1 cellular context compared by ENCODE assay signal in the genomic region with DNA sequence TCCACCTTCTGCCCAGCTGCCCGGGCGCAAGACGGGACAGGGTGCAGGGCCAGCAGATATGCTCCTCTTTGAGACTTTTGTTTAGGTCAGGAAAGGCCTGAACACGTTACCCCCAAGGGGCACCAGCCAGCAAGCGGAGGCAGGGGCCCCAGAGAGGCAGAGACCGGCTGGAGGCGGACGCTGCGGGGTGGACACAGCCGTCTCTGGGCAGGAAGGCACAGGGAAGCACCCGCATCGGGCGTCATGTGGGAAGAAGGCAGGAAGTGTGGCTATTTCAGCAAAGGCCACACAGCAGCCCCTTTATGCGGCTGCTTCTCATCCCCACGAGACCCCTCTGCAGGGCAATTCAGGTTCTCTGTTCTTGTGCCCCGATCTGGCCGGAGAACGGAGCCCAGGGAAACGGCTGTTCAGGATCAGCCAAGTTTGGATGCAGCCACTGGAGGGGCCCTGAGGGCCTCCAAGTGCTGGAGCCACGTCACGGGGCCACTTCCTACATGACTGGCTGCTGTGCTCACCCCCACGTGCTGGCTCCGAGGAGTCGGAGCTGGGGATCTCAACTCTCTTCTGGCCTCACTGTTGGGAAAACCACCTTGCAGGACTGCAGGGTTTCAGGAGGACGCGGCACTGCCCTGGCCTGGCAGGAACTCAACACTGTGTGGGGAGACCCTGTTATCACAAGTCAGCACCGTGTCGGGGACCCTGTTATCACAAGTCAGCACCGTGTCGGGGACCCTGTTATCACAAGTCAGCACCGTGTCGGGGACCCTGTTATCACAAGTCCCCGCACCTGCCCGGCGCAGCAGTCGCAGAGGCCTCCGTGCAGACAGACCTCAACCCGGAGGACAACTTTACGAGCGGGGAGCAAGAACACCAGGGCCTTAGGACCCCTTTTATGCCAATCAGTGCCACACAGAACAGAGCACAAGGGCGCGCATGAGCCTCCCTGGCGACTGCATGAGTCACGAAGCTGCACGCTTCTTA.
TF ChIP-seq lines count a peak whose summit lies in the region.

No MANE protein-coding gene starts in this region.

TF ChIP-seq in K562, 482 proteins besides CTCF, POLR2A, EP300 and RAD21 (continued from another document and continues in another):
- TF ChIP-seq IRF2 (CRISPR knock-in tag; IDR thresholded peaks at IDR 0.05) (no peak), ZNF175 (CRISPR knock-in tag; IDR thresholded peaks at IDR 0.05; ENCODE audit: low read depth) (peak; percentile 87), ARID1B (IDR thresholded peaks at IDR 0.05) (peak; percentile 99), MYNN (IDR thresholded peaks at IDR 0.05) (peak; percentile 77; the same call in 1 of the 2 replicates), MYNN (CRISPR knock-in tag; IDR thresholded peaks at IDR 0.05) (no peak), HMG20B (CRISPR knock-in tag; IDR thresholded peaks at IDR 0.05) (no peak), PCBP2 (IDR thresholded peaks at IDR 0.05; ENCODE audit: low read depth, low read length, poor library complexity, severe bottlenecking) (no peak), MEF2A (IDR thresholded peaks at IDR 0.05; ENCODE audit: control insufficient read depth, low read depth, low read length) (no peak), JUND (IDR thresholded peaks at IDR 0.05; ENCODE audit: borderline replicate concordance, low read depth, low read length) (0 out of 2 replicates have a peak, but pooled peaks have one; percentile 9), JUND (tag; IDR thresholded peaks at IDR 0.05; ENCODE audit: borderline replicate concordance, low read depth, low read length) (no peak), PTTG1 (tag; IDR thresholded peaks at IDR 0.05; ENCODE audit: low read depth) (no peak), RCOR1 (IDR thresholded peaks at IDR 0.05; ENCODE audit: borderline replicate concordance in 1 of 2, low read depth in 2 of 2, low read length in 2 of 2) (peak in 1 of 2 experiments; percentile 33; a peak in 1 of 4 replicates), DACH1 (IDR thresholded peaks at IDR 0.05; ENCODE audit: partially characterized antibody) (no peak), ZNF143 (CRISPR knock-in tag; IDR thresholded peaks at IDR 0.05) (no peak), RFX5 (IDR thresholded peaks at IDR 0.05; ENCODE audit: low read depth, low read length) (no peak), ESRRA (IDR thresholded peaks at IDR 0.05; ENCODE audit: borderline replicate concordance, low read depth) (peak; percentile 36; the same call in 1 of the 2 replicates), ZNF140 (CRISPR knock-in tag; IDR thresholded peaks at IDR 0.05) (no peak), CGGBP1 (CRISPR knock-in tag; IDR thresholded peaks at IDR 0.05) (no peak), ARHGAP35 (IDR thresholded peaks at IDR 0.05; ENCODE audit: partially characterized antibody) (no peak), ZNF134 (CRISPR knock-in tag; conservative IDR thresholded peaks at IDR 0.05) (0 out of 2 replicates have a peak, but pooled peaks have one; percentile 53), PPARD (CRISPR knock-in tag; IDR thresholded peaks at IDR 0.05) (no peak), MEF2D (tag; conservative IDR thresholded peaks at IDR 0.05; ENCODE audit: low read depth) (no peak), HLTF (IDR thresholded peaks at IDR 0.05) (peak; percentile 61; the same call in 1 of the 2 replicates), MXI1 (IDR thresholded peaks at IDR 0.05; ENCODE audit: low read depth, low read length) (no peak), ZNF384 (IDR thresholded peaks at IDR 0.05; ENCODE audit: low read depth, low read length) (no peak), GATAD2B (IDR thresholded peaks at IDR 0.05; ENCODE audit: borderline replicate concordance) (0 out of 2 replicates have a peak, but pooled peaks have one; percentile 23), WHSC1 (IDR thresholded peaks at IDR 0.05; ENCODE audit: low read length) (no peak), TFAM (CRISPR knock-in tag; conservative IDR thresholded peaks at IDR 0.05) (no peak), POLR2H (tag; IDR thresholded peaks at IDR 0.05; ENCODE audit: low read depth) (no peak), SP2 (IDR thresholded peaks at IDR 0.05; ENCODE audit: extremely low read depth, low read depth, low read length, poor library complexity, severe bottlenecking) (no peak), ZNF785 (CRISPR knock-in tag; IDR thresholded peaks at IDR 0.05) (no peak), RNF2 (IDR thresholded peaks at IDR 0.05) (peak; percentile 64), DMBX1 (CRISPR knock-in tag; IDR thresholded peaks at IDR 0.05; ENCODE audit: borderline replicate concordance) (peak; percentile 97), POLR2G (IDR thresholded peaks at IDR 0.05; ENCODE audit: low read depth, low read length) (no peak), KDM2B (CRISPR knock-in tag; IDR thresholded peaks at IDR 0.05) (0 out of 2 replicates have a peak, but pooled peaks have one; percentile 75), YY1 (IDR thresholded peaks at IDR 0.05; ENCODE audit: borderline replicate concordance in 1 of 3, control insufficient read depth in 1 of 3, extremely low read depth in 1 of 3, insufficient read depth in 3 of 3, insufficient read length in 1 of 3, insufficient replicate concordance in 2 of 3, low read depth in 1 of 3, low read length in 2 of 3) (no peak), ZNF76 (CRISPR knock-in tag; IDR thresholded peaks at IDR 0.05; ENCODE audit: borderline replicate concordance) (no peak), ZNF24 (IDR thresholded peaks at IDR 0.05) (no peak), NONO (IDR thresholded peaks at IDR 0.05; ENCODE audit: low read depth in 2 of 2, low read length in 1 of 2) (peak in 1 of 2 experiments; percentile 90; a peak in 1 of 4 replicates), MIER1 (IDR thresholded peaks at IDR 0.05; ENCODE audit: low read depth) (no peak), CBFA2T3 (IDR thresholded peaks at IDR 0.05) (peak; percentile 99)
- TF ChIP-seq, protein P1, sequence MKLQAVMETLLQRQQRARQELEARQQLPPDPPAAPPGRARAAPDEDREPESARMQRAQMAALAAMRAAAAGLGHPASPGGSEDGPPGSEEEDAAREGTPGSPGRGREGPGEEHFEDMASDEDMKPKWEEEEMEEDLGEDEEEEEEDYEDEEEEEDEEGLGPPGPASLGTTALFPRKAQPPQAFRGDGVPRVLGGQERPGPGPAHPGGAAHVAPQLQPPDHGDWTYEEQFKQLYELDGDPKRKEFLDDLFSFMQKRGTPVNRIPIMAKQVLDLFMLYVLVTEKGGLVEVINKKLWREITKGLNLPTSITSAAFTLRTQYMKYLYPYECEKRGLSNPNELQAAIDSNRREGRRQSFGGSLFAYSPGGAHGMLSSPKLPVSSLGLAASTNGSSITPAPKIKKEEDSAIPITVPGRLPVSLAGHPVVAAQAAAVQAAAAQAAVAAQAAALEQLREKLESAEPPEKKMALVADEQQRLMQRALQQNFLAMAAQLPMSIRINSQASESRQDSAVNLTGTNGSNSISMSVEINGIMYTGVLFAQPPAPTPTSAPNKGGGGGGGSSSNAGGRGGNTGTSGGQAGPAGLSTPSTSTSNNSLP (IDR thresholded peaks at IDR 0.05; ENCODE audit: borderline replicate concordance, low read depth, low read length), result no peak
- TF ChIP-seq, protein P2, sequence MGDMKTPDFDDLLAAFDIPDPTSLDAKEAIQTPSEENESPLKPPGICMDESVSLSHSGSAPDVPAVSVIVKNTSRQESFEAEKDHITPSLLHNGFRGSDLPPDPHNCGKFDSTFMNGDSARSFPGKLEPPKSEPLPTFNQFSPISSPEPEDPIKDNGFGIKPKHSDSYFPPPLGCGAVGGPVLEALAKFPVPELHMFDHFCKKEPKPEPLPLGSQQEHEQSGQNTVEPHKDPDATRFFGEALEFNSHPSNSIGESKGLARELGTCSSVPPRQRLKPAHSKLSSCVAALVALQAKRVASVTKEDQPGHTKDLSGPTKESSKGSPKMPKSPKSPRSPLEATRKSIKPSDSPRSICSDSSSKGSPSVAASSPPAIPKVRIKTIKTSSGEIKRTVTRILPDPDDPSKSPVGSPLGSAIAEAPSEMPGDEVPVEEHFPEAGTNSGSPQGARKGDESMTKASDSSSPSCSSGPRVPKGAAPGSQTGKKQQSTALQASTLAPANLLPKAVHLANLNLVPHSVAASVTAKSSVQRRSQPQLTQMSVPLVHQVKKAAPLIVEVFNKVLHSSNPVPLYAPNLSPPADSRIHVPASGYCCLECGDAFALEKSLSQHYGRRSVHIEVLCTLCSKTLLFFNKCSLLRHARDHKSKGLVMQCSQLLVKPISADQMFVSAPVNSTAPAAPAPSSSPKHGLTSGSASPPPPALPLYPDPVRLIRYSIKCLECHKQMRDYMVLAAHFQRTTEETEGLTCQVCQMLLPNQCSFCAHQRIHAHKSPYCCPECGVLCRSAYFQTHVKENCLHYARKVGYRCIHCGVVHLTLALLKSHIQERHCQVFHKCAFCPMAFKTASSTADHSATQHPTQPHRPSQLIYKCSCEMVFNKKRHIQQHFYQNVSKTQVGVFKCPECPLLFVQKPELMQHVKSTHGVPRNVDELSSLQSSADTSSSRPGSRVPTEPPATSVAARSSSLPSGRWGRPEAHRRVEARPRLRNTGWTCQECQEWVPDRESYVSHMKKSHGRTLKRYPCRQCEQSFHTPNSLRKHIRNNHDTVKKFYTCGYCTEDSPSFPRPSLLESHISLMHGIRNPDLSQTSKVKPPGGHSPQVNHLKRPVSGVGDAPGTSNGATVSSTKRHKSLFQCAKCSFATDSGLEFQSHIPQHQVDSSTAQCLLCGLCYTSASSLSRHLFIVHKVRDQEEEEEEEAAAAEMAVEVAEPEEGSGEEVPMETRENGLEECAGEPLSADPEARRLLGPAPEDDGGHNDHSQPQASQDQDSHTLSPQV (IDR thresholded peaks at IDR 0.05), result no peak
- TF ChIP-seq, protein P3, sequence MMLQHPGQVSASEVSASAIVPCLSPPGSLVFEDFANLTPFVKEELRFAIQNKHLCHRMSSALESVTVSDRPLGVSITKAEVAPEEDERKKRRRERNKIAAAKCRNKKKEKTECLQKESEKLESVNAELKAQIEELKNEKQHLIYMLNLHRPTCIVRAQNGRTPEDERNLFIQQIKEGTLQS (IDR thresholded peaks at IDR 0.05), result no peak; the same call in 1 of the 2 replicates
- TF ChIP-seq, protein P3 (CRISPR knock-in tag; conservative IDR thresholded peaks at IDR 0.05), result no peak
- TF ChIP-seq, protein P4, sequence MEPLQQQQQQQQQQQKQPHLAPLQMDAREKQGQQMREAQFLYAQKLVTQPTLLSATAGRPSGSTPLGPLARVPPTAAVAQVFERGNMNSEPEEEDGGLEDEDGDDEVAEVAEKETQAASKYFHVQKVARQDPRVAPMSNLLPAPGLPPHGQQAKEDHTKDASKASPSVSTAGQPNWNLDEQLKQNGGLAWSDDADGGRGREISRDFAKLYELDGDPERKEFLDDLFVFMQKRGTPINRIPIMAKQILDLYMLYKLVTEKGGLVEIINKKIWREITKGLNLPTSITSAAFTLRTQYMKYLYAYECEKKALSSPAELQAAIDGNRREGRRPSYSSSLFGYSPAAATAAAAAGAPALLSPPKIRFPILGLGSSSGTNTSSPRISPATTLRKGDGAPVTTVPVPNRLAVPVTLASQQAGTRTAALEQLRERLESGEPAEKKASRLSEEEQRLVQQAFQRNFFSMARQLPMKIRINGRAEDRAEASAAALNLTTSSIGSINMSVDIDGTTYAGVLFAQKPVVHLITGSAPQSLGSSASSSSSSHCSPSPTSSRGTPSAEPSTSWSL (CRISPR knock-in tag; IDR thresholded peaks at IDR 0.05; ENCODE audit: borderline replicate concordance), result no peak
- TF ChIP-seq, protein P5, sequence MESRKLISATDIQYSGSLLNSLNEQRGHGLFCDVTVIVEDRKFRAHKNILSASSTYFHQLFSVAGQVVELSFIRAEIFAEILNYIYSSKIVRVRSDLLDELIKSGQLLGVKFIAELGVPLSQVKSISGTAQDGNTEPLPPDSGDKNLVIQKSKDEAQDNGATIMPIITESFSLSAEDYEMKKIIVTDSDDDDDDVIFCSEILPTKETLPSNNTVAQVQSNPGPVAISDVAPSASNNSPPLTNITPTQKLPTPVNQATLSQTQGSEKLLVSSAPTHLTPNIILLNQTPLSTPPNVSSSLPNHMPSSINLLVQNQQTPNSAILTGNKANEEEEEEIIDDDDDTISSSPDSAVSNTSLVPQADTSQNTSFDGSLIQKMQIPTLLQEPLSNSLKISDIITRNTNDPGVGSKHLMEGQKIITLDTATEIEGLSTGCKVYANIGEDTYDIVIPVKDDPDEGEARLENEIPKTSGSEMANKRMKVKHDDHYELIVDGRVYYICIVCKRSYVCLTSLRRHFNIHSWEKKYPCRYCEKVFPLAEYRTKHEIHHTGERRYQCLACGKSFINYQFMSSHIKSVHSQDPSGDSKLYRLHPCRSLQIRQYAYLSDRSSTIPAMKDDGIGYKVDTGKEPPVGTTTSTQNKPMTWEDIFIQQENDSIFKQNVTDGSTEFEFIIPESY (CRISPR knock-in tag; IDR thresholded peaks at IDR 0.05), result peak; percentile 53; the same call in 1 of the 2 replicates
- TF ChIP-seq, protein P6, sequence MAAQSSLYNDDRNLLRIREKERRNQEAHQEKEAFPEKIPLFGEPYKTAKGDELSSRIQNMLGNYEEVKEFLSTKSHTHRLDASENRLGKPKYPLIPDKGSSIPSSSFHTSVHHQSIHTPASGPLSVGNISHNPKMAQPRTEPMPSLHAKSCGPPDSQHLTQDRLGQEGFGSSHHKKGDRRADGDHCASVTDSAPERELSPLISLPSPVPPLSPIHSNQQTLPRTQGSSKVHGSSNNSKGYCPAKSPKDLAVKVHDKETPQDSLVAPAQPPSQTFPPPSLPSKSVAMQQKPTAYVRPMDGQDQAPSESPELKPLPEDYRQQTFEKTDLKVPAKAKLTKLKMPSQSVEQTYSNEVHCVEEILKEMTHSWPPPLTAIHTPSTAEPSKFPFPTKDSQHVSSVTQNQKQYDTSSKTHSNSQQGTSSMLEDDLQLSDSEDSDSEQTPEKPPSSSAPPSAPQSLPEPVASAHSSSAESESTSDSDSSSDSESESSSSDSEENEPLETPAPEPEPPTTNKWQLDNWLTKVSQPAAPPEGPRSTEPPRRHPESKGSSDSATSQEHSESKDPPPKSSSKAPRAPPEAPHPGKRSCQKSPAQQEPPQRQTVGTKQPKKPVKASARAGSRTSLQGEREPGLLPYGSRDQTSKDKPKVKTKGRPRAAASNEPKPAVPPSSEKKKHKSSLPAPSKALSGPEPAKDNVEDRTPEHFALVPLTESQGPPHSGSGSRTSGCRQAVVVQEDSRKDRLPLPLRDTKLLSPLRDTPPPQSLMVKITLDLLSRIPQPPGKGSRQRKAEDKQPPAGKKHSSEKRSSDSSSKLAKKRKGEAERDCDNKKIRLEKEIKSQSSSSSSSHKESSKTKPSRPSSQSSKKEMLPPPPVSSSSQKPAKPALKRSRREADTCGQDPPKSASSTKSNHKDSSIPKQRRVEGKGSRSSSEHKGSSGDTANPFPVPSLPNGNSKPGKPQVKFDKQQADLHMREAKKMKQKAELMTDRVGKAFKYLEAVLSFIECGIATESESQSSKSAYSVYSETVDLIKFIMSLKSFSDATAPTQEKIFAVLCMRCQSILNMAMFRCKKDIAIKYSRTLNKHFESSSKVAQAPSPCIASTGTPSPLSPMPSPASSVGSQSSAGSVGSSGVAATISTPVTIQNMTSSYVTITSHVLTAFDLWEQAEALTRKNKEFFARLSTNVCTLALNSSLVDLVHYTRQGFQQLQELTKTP (IDR thresholded peaks at IDR 0.05; ENCODE audit: low read depth in 1 of 2, partially characterized antibody in 2 of 2), result peak in 1 of 2 experiments; percentile 64
